8 cellular contexts compared by ENCODE assay signal in the genomic region with DNA sequence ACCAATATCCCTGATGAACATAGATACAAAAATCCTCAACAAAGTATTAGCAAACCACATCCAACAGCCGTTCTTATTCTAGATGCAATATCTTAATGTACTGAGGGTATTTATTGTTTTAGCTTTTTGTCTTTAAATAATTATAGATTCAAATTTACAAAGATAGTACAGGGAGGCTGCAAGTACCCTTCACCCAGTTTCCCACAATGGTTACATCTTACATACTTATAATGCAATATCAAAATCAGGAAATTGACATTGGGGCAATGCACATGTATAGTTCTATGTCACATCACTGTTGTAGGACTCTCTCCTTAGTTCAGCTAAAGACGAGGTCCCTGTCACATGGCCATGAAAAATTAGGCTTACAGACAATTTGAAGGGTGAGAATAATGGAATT.
"Had no signal": no experiment of that assay in that cellular context is flagged by ENCODE, and none has a peak within 500 bp of the region (broad histone marks: within the 10 kb centered on the region; RNA-seq: fewer than 3 reads in every experiment).

No MANE protein-coding gene starts in this region.

- DNase-seq: IMR-90, KBM-7, KG1 had no signal

- H3K27ac ChIP-seq: HL-60, KMS-11 had no signal

- H3K4me3 Mint-ChIP-seq: IgD-negative memory B cell had no signal

- ATAC-seq: HepG2, K562 had no signal

- H3K4me2 ChIP-seq: KMS-11 had no signal

- H3K4me3 ChIP-seq: K562 had no signal

- H3K27ac Mint-ChIP-seq: IgD-negative memory B cell had no signal
